Comparison of ENCODE assay signal across 8 cellular contexts in the genomic region with DNA sequence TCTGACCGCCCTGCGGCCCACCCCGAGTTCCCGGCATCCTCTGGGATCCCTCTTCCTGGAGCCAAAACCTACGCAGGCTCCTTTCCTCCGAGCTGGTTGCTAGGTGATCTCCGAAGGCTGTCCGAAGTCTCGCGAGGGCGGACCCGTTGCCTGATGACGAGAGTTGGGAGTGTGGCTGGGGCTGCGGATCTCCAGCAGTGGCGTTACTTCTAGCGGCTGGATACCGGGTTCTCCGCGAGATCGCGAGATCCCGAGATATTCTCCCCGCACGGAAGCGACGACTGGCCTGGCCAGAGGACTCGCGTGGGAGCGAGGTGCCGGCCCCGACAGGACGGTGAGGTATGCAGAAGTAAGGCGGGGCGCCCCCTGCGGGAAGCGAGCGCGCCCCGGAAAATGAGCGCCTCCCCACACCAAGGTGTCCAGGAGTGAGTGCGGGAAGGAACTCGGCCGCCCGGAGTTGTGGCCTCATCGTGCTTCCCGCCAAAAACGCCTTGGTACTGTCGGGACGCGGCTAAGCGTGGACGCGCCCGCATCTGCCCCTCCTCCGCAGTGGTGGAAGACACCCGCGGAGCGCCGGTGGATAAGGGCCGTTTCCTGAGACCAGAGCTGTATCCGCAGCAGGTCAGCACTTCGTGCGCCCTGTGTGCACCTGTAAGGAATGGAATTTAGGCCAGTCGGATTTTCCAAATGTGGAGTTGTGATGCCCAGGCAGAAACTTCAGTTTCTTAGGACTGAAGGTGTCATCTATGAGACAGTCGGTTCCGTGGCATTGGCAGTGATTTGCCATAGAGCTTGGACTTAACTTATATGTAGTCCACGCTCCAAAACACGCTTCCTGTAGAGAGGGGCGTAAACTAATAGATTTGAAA. TPM values are rescaled to one million over a fixed set of nuclear protein-coding genes. Genes with fewer than 3 reads are reported as not detected.
DNase-seq lines count a peak whose midpoint lies in the region; ATAC-seq, FAIRE-seq and TF ChIP-seq lines count a peak whose summit lies in the region.

Gene AGBL3, plus strand, starts transcription at position 146 of the 869 bp plus-strand sequence. CDS start 1,426 bp downstream, outside the sequence.

- TF ChIP-seq CTCF in prostate gland (IDR thresholded peaks at IDR 0.05) = peak; percentile 75 to 86 (median 77)

- no peaks in the 10 kb centered on the region for H3K27me3 ChIP-seq in prostate gland (replicated peaks; ENCODE audit: insufficient read depth)

- TF ChIP-seq POLR2A in GM12891 (IDR thresholded peaks at IDR 0.05; ENCODE audit: low read depth, low read length) = peak; percentile 76
- TF ChIP-seq POLR2A in prostate gland (IDR thresholded peaks at IDR 0.05) = no peak

- peak; percentile 94 for ATAC-seq in HG02840 (IDR thresholded peaks at IDR 0.05; ENCODE audit: low FRiP score, unreplicated experiment)
- peak; percentile 99 for ATAC-seq in left ventricle myocardium superior

- WGBS in prostate gland = 0% methylated on average over 69 of the region's 69 CpGs

- H3K27ac ChIP-seq in prostate gland = peak within 1 kb of the TSS; percentile 90 to 91

- no peaks in the 10 kb centered on the region for H3K36me3 ChIP-seq in prostate gland

- H3K4me3 ChIP-seq in prostate gland = peak within 1 kb of the TSS; percentile 65 to 70

- peak; percentile 86 for FAIRE-seq in GM12891 (lab: Jason Lieb, UNC)
- FAIRE-seq in urothelium cell line (lab: Jason Lieb, UNC) = no peak

- H3K9me3 ChIP-seq in prostate gland = no peaks in the 10 kb centered on the region

- H3K4me1 ChIP-seq in prostate gland (replicated peaks) = no peaks in the 10 kb centered on the region

- DNase-seq in GM12891 (ENCODE audit: insufficient read length, low spot score) = peak; percentile 58
- DNase-seq in NCI-H1436 (lab: John Stamatoyannopoulos, UW) = peak; percentile 88
- DNase-seq in T follicular helper cell (ENCODE audit: low read depth) = peak; percentile 80
- DNase-seq in amniotic stem cell (lab: John Stamatoyannopoulos, UW) = peak; percentile 89
- peak; percentile 98 for DNase-seq in left ventricle myocardium superior
- DNase-seq in prostate gland (ENCODE audit: low spot score) = peak; percentile 93
- peak; percentile 94 for DNase-seq in urothelium cell line (ENCODE audit: low spot score)

- intact Hi-C loops in left ventricle myocardium superior (cut with micrococcal nuclease) = loop anchor here (5.0 kb wide), 1 partner anchor 181 kb away; no protein-coding TSS in a partner anchor
- intact Hi-C loops in prostate gland (cut with DNase I) = loop anchor here (5.0 kb wide), 2 partner anchors 161 to 181 kb away; partner anchors contain the start of gene TMEM140

TF ChIP-seq in GM12891, 5 proteins besides CTCF, POLR2A, EP300 and RAD21:
- no peak for TF ChIP-seq POU2F2 (IDR thresholded peaks at IDR 0.05; ENCODE audit: low read depth, low read length)
- TF ChIP-seq TAF1 (IDR thresholded peaks at IDR 0.05; ENCODE audit: low read depth, low read length) = peak; percentile 71; the same call in 1 of the 2 replicates

RNA-seq across cellular contexts. Expression of gene AGBL3, which starts in this region (rescaled TPM):
- polyA plus RNA-seq in GM12891 (2012; ENCODE audit: low read depth, missing spikeins) = 2.7 TPM
- 1.1 TPM for total RNA-seq in left ventricle myocardium superior
- 1 to 10 TPM; 1.4 to 2.6 TPM for total RNA-seq in prostate gland

Comparison
In these comparisons a context has a peak if more than half of its experiments do, and no peak if none do; other contexts are left out.
1. Peak in every context shown above with its lines: DNase-seq, ATAC-seq, H3K4me3 ChIP-seq and H3K27ac ChIP-seq.